In the genomic region with DNA sequence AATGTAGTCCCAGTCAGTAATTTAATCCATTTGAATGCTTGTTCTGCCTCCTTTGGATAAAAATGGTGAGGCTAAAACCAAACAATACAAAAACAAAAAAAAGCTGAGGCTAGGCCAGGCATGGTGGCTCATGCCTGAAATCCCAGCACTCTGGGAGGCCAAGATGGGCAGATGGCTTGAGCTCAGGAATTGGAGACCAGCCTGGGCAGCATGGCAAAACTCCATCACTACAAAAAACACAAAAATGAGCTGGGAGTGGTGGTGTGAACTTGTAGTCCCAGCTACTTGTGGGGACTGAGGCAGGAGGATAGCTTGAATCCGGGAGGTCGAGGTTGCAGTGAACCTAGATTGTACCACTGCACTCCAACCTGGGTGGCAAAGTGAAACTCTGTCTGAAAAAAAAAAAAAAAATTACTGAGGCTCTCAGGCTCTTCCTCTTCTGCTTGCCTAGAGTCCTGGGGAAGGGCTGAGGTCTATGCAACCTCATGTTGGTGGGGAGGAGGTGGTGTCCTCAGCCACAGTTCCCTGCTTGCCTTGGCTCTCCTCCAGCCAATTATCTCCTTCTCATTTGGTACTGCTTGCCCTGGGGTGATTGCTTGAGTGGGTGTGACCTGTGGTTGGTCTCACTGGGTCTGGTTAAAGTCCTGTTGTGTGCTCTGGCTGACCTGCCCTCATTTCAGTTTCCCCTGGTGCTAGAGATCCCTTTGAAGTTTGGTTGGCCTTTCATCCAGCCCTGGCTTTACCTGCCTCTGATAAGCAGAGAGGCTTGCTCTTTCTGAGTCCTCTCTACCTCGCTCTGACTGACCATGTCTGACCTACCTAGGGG, we compare ENCODE assay signal across 1 cellular context.
TF ChIP-seq lines count a peak whose summit lies in the region.

No MANE protein-coding gene starts in this region.

TF ChIP-seq in HepG2, 621 proteins besides CTCF, POLR2A, EP300 and RAD21 (continued from another document):
- TF ChIP-seq, protein P1, sequence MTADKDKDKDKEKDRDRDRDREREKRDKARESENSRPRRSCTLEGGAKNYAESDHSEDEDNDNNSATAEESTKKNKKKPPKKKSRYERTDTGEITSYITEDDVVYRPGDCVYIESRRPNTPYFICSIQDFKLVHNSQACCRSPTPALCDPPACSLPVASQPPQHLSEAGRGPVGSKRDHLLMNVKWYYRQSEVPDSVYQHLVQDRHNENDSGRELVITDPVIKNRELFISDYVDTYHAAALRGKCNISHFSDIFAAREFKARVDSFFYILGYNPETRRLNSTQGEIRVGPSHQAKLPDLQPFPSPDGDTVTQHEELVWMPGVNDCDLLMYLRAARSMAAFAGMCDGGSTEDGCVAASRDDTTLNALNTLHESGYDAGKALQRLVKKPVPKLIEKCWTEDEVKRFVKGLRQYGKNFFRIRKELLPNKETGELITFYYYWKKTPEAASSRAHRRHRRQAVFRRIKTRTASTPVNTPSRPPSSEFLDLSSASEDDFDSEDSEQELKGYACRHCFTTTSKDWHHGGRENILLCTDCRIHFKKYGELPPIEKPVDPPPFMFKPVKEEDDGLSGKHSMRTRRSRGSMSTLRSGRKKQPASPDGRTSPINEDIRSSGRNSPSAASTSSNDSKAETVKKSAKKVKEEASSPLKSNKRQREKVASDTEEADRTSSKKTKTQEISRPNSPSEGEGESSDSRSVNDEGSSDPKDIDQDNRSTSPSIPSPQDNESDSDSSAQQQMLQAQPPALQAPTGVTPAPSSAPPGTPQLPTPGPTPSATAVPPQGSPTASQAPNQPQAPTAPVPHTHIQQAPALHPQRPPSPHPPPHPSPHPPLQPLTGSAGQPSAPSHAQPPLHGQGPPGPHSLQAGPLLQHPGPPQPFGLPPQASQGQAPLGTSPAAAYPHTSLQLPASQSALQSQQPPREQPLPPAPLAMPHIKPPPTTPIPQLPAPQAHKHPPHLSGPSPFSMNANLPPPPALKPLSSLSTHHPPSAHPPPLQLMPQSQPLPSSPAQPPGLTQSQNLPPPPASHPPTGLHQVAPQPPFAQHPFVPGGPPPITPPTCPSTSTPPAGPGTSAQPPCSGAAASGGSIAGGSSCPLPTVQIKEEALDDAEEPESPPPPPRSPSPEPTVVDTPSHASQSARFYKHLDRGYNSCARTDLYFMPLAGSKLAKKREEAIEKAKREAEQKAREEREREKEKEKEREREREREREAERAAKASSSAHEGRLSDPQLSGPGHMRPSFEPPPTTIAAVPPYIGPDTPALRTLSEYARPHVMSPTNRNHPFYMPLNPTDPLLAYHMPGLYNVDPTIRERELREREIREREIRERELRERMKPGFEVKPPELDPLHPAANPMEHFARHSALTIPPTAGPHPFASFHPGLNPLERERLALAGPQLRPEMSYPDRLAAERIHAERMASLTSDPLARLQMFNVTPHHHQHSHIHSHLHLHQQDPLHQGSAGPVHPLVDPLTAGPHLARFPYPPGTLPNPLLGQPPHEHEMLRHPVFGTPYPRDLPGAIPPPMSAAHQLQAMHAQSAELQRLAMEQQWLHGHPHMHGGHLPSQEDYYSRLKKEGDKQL (CRISPR knock-in tag; IDR thresholded peaks at IDR 0.05; ENCODE audit: low read depth): no peak
- no peak for TF ChIP-seq ZNF547 (CRISPR knock-in tag; IDR thresholded peaks at IDR 0.05)
- no peak for TF ChIP-seq EZH2 (conservative IDR thresholded peaks at IDR 0.05; ENCODE audit: low read depth, low read length)
- no peak for TF ChIP-seq ZNF232 (CRISPR knock-in tag; IDR thresholded peaks at IDR 0.05; ENCODE audit: borderline replicate concordance)
- TF ChIP-seq, protein P2, sequence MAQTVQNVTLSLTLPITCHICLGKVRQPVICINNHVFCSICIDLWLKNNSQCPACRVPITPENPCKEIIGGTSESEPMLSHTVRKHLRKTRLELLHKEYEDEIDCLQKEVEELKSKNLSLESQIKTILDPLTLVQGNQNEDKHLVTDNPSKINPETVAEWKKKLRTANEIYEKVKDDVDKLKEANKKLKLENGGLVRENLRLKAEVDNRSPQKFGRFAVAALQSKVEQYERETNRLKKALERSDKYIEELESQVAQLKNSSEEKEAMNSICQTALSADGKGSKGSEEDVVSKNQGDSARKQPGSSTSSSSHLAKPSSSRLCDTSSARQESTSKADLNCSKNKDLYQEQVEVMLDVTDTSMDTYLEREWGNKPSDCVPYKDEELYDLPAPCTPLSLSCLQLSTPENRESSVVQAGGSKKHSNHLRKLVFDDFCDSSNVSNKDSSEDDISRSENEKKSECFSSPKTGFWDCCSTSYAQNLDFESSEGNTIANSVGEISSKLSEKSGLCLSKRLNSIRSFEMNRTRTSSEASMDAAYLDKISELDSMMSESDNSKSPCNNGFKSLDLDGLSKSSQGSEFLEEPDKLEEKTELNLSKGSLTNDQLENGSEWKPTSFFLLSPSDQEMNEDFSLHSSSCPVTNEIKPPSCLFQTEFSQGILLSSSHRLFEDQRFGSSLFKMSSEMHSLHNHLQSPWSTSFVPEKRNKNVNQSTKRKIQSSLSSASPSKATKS (CRISPR knock-in tag; IDR thresholded peaks at IDR 0.05): no peak
- no peak for TF ChIP-seq SRF (IDR thresholded peaks at IDR 0.05; ENCODE audit: low read depth, low read length)
- TF ChIP-seq, protein P3, sequence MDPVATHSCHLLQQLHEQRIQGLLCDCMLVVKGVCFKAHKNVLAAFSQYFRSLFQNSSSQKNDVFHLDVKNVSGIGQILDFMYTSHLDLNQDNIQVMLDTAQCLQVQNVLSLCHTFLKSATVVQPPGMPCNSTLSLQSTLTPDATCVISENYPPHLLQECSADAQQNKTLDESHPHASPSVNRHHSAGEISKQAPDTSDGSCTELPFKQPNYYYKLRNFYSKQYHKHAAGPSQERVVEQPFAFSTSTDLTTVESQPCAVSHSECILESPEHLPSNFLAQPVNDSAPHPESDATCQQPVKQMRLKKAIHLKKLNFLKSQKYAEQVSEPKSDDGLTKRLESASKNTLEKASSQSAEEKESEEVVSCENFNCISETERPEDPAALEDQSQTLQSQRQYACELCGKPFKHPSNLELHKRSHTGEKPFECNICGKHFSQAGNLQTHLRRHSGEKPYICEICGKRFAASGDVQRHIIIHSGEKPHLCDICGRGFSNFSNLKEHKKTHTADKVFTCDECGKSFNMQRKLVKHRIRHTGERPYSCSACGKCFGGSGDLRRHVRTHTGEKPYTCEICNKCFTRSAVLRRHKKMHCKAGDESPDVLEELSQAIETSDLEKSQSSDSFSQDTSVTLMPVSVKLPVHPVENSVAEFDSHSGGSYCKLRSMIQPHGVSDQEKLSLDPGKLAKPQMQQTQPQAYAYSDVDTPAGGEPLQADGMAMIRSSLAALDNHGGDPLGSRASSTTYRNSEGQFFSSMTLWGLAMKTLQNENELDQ (CRISPR knock-in tag; IDR thresholded peaks at IDR 0.05; ENCODE audit: borderline replicate concordance): no peak
- TF ChIP-seq ZNF143 (CRISPR knock-in tag; IDR thresholded peaks at IDR 0.05): 0 out of 2 replicates have a peak, but pooled peaks have one; percentile 37
